Comparison of ENCODE assay signal across 8 cellular contexts in genomic region chr2:190216829-190217228, GRCh38.
A peak's percentile ranks its signal among the peaks of the same experiment; 100 is the strongest.
DNase-seq lines count a peak whose midpoint lies in the region; ATAC-seq, FAIRE-seq and TF ChIP-seq lines count a peak whose summit lies in the region.

No MANE protein-coding gene starts in this region.

- no peaks in the 10 kb centered on the region for H3K4me1 ChIP-seq in pancreas
- H3K4me1 ChIP-seq in lower lobe of right lung, result no peaks in the 10 kb centered on the region
- H3K4me1 ChIP-seq in PC-3 (ENCODE audit: insufficient read depth, low read length), result no peaks in the 10 kb centered on the region

- peaks cover 18% of the 10 kb centered on the region for H3K4me1 Mint-ChIP-seq in activated CD4-positive, alpha-beta T cell treated with anti-CD3 and anti-CD28 coated beads, Interleukin-2, amount 10 ng/mL, durations not matched to agents 7 days and 5 days

- FAIRE-seq in pancreas (lab: Jason Lieb, UNC), result no peak

- H3K36me3 Mint-ChIP-seq in activated CD4-positive, alpha-beta T cell treated with anti-CD3 and anti-CD28 coated beads, Interleukin-2, amount 10 ng/mL, durations not matched to agents 7 days and 5 days (ENCODE audit: low read depth), result no peaks in the 10 kb centered on the region

- H3K4me2 ChIP-seq in PC-3 (ENCODE audit: low read length), result no peak overlapping the region

- BruUV-seq in PC-3 (replicated peaks; lab: Mats Ljungman, UMichigan), result no TSS peak

- H4K20me1 ChIP-seq in PC-3 (ENCODE audit: low read length), result no peaks in the 10 kb centered on the region

- no peaks in the 10 kb centered on the region for H3F3A ChIP-seq in PC-3 (ENCODE audit: low read length, unreplicated experiment)

- H3K9me2 ChIP-seq in PC-3 (replicated peaks; ENCODE audit: low read length), result no peaks in the 10 kb centered on the region

- H3K4me3 Mint-ChIP-seq in activated CD4-positive, alpha-beta T cell treated with anti-CD3 and anti-CD28 coated beads, Interleukin-2, amount 10 ng/mL, durations not matched to agents 7 days and 5 days, result no peak overlapping the region

- 57 to 89% methylated on average over 3 of the region's 3 CpGs for WGBS in pancreas, 2 donors

- POLR2A ChIA-PET in activated CD4-positive, alpha-beta T cell treated with anti-CD3 and anti-CD28 coated beads, Interleukin-2, amount 10 ng/mL, durations not matched to agents 7 days and 5 days (lab: Charles Lee), result no interaction called here
- POLR2A ChIA-PET in PC-3 (lab: Charles Lee; ENCODE audit: unreplicated experiment), result interaction anchor here (0.7 kb wide), 1 partner anchor 78 kb away, joined by 3 read pairs; no protein-coding TSS in a partner anchor

- DNase-seq in NCI-H146 treated with DMSO at 0.1 percent for 48 hours (lab: John Stamatoyannopoulos, UW; ENCODE audit: unreplicated experiment) (peak; percentile 88), astrocyte of the hippocampus (ENCODE audit: low read depth, low spot score) (peak; percentile 36), pancreas (peak in 4 of 6 donors; percentile 34 to 84 (median 68)), lower lobe of right lung (no peak), PC-3 (no peak)
- DNase-seq in activated CD4-positive, alpha-beta T cell treated with anti-CD3 and anti-CD28 coated beads, Interleukin-2, amount 10 ng/mL, durations not matched to agents 7 days and 5 days, result no peak

- peaks cover 0 to 6% (median 0%) of the 10 kb centered on the region in 3 donors for H3K36me3 ChIP-seq in pancreas
- peaks cover 22% of the 10 kb centered on the region for H3K36me3 ChIP-seq in lower lobe of right lung
- no peaks in the 10 kb centered on the region; the same call in 1 of the 2 replicates for H3K36me3 ChIP-seq in PC-3 (ENCODE audit: low read depth, low read length)

- H3K27ac Mint-ChIP-seq in activated CD4-positive, alpha-beta T cell treated with anti-CD3 and anti-CD28 coated beads, Interleukin-2, amount 10 ng/mL, durations not matched to agents 7 days and 5 days, result no peak overlapping the region

- H3K9me3 ChIP-seq in pancreas (no peaks in the 10 kb centered on the region), lower lobe of right lung (no peaks in the 10 kb centered on the region), PC-3 (ENCODE audit: low read length) (no peaks in the 10 kb centered on the region)

- H3K9ac ChIP-seq in PC-3 (ENCODE audit: low read length), result no peak overlapping the region

- H3K27ac ChIP-seq in pancreas (no peak overlapping the region), lower lobe of right lung (no peak overlapping the region), PC-3 (ENCODE audit: low read length) (no peak overlapping the region)

- H3K27me3 ChIP-seq in pancreas (no peaks in the 10 kb centered on the region), lower lobe of right lung (ENCODE audit: low read depth) (no peaks in the 10 kb centered on the region), PC-3 (ENCODE audit: low read length) (no peaks in the 10 kb centered on the region)

- no peak for TF ChIP-seq CTCF in pancreas (IDR thresholded peaks at IDR 0.05)
- no peak for TF ChIP-seq CTCF in lower lobe of right lung (IDR thresholded peaks at IDR 0.05)
- TF ChIP-seq CTCF in PC-3 (conservative IDR thresholded peaks at IDR 0.05; ENCODE audit: low read depth, low read length), result no peak

- peak; percentile 41 for ATAC-seq in GM18511 (IDR thresholded peaks at IDR 0.05; ENCODE audit: unreplicated experiment)
- ATAC-seq in pancreas, result peak in 1 of 4 donors; percentile 30
- ATAC-seq in GM19455 (IDR thresholded peaks at IDR 0.05; ENCODE audit: unreplicated experiment), result no peak
- ATAC-seq in lower lobe of right lung, result no peak
- no peak for ATAC-seq in PC-3

- H3K4me3 ChIP-seq in pancreas (no peak overlapping the region), lower lobe of right lung (no peak overlapping the region), PC-3 (ENCODE audit: low read length) (no peak overlapping the region)

- no peaks in the 10 kb centered on the region for H3K9me3 Mint-ChIP-seq in activated CD4-positive, alpha-beta T cell treated with anti-CD3 and anti-CD28 coated beads, Interleukin-2, amount 10 ng/mL, durations not matched to agents 7 days and 5 days

- no peak overlapping the region for H2AFZ ChIP-seq in PC-3 (ENCODE audit: low read length)

- H3K27me3 Mint-ChIP-seq in activated CD4-positive, alpha-beta T cell treated with anti-CD3 and anti-CD28 coated beads, Interleukin-2, amount 10 ng/mL, durations not matched to agents 7 days and 5 days, result no peaks in the 10 kb centered on the region

- H3K79me2 ChIP-seq in PC-3 (ENCODE audit: low read length), result no peaks in the 10 kb centered on the region

- intact Hi-C loops in pancreas (cut with DNase I) (no loop called here), lower lobe of right lung (cut with DNase I) (no loop called here), PC-3 (cut with micrococcal nuclease) (no loop called here)

- CTCF ChIA-PET in activated CD4-positive, alpha-beta T cell treated with anti-CD3 and anti-CD28 coated beads, Interleukin-2, amount 10 ng/mL, durations not matched to agents 7 days and 5 days (lab: Charles Lee), result no interaction called here
- CTCF ChIA-PET in PC-3 (lab: Charles Lee), result no interaction called here

Comparison
In these comparisons a context has a peak if more than half of its experiments do, and no peak if none do; other contexts are left out.
1. DNase-seq: peak in NCI-H146 treated with DMSO at 0.1 percent for 48 hours (single experiment), astrocyte of the hippocampus (single experiment) and pancreas (4 of 6); none in activated CD4-positive, alpha-beta T cell treated with anti-CD3 and anti-CD28 coated beads, Interleukin-2, amount 10 ng/mL, durations not matched to agents 7 days and 5 days (single experiment), lower lobe of right lung (single experiment) and PC-3 (single experiment).